In the genomic region with DNA sequence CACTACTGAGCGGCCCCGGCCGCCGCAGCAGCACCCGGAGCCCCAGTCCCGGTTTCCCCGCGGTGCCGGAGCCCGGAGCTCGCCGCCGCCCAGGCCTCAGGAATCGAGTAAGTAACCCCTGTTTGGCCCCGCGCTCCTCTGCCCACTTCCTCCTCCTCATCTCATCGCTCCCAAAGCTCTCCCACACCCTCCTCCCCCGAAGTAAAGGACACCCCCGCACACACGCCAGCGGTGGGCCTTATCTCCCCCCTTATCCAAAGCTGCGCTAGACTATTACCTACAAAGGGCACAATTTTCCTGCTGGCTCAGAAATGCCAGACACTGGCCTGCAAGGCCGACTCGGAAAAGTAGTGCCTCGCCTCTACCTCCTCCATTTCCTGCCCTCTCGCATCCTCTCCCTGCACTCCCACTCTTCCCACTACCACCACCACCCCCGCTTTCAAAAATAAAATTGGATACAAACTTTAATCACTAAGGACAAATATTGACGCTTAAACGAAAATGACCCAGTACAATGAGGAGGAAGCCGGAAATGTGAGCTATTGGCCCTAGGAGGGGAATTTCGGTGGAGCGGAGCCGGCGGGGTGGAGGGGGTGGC, we compare ENCODE assay signal across 9 cellular contexts. TPM values are rescaled to one million over a fixed set of nuclear protein-coding genes. Genes with fewer than 3 reads are reported as not detected.
DNase-seq lines count a peak whose midpoint lies in the region; ATAC-seq and TF ChIP-seq lines count a peak whose summit lies in the region.
"Had no signal": no experiment of that assay in that cellular context is flagged by ENCODE, and none has a peak within 500 bp of the region (broad histone marks: within the 10 kb centered on the region; RNA-seq: fewer than 3 reads in every experiment).

No MANE protein-coding gene starts in this region.

- 4 to 7% methylated on average over 11 to 19 of the region's 34 CpGs for WGBS in gastroesophageal sphincter (ENCODE audit: low coverage in 1 of 2), 2 donors

- no peak for TF ChIP-seq EP300 in gastroesophageal sphincter (IDR thresholded peaks at IDR 0.05)

- DNase-seq in T-helper 2 cell treated with Interferon-gamma antibody and Interleukin-4, amounts not matched to agents 5 μg/mL and 100 μg/mL, for 36 hours (ENCODE audit: low spot score): no peak
- DNase-seq in T-helper 2 cell (no peak), NCI-H82 treated with DMSO at 0.1 percent for 48 hours (lab: John Stamatoyannopoulos, UW; ENCODE audit: unreplicated experiment) (peak; percentile 54), cerebellar nuclear complex (lab: John Stamatoyannopoulos, UW) (no peak), HT-29 (ENCODE audit: low spot score) (no peak), occipital lobe (lab: John Stamatoyannopoulos, UW) (no peak)
- no peak for DNase-seq in stimulated activated naive CD8-positive, alpha-beta T cell treated with anti-CD3 and anti-CD28 coated beads, Interleukin-15, amount 100 ng/mL, for 72 hours

- no peak for TF ChIP-seq CTCF in gastroesophageal sphincter (IDR thresholded peaks at IDR 0.05)

- peaks cover 4% of the 10 kb centered on the region for H3K36me3 Mint-ChIP-seq in T-helper 2 cell treated with Interferon-gamma antibody and Interleukin-4, amounts not matched to agents 5 μg/mL and 100 μg/mL, for 36 hours (ENCODE audit: low read depth)

- H3K4me1 Mint-ChIP-seq in T-helper 2 cell treated with Interferon-gamma antibody and Interleukin-4, amounts not matched to agents 5 μg/mL and 100 μg/mL, for 36 hours (ENCODE audit: low read depth): peaks cover 5% of the 10 kb centered on the region
- peaks cover 23% of the 10 kb centered on the region for H3K4me1 Mint-ChIP-seq in stimulated activated naive CD8-positive, alpha-beta T cell treated with anti-CD3 and anti-CD28 coated beads, Interleukin-15, amount 100 ng/mL, for 72 hours

- peak overlapping the region; percentile 38 to 50 for H3K4me3 ChIP-seq in gastroesophageal sphincter

- H3K27me3 ChIP-seq in gastroesophageal sphincter: peaks cover 99% of the 10 kb centered on the region

- H3K36me3 ChIP-seq in gastroesophageal sphincter: no peaks in the 10 kb centered on the region
- H3K36me3 ChIP-seq: neutrophil had no signal

- H3K4me3 Mint-ChIP-seq in T-helper 2 cell treated with Interferon-gamma antibody and Interleukin-4, amounts not matched to agents 5 μg/mL and 100 μg/mL, for 36 hours: peak overlapping the region; percentile 27
- H3K4me3 Mint-ChIP-seq in stimulated activated naive CD8-positive, alpha-beta T cell treated with anti-CD3 and anti-CD28 coated beads, Interleukin-15, amount 100 ng/mL, for 72 hours: peak overlapping the region; percentile 68

- peaks cover 0 to 11% (median 0%) of the 10 kb centered on the region in 3 donors for H3K9me3 ChIP-seq in gastroesophageal sphincter

- ATAC-seq in gastroesophageal sphincter: no peak
- ATAC-seq in stimulated activated naive CD8-positive, alpha-beta T cell treated with anti-CD3 and anti-CD28 coated beads, Interleukin-15, amount 100 ng/mL, for 72 hours: no peak

- peaks cover 62% of the 10 kb centered on the region for H3K27me3 Mint-ChIP-seq in T-helper 2 cell treated with Interferon-gamma antibody and Interleukin-4, amounts not matched to agents 5 μg/mL and 100 μg/mL, for 36 hours (ENCODE audit: low read depth)
- H3K27me3 Mint-ChIP-seq in stimulated activated naive CD8-positive, alpha-beta T cell treated with anti-CD3 and anti-CD28 coated beads, Interleukin-15, amount 100 ng/mL, for 72 hours: peaks cover 82% of the 10 kb centered on the region

- H3K4me1 ChIP-seq in gastroesophageal sphincter: peaks cover 0 to 30% (median 7%) of the 10 kb centered on the region in 3 donors

- peak overlapping the region; percentile 2 to 78 (median 55) for H3K27ac ChIP-seq in gastroesophageal sphincter
- H3K27ac ChIP-seq: neutrophil had no signal

- H3K9me3 Mint-ChIP-seq in T-helper 2 cell treated with Interferon-gamma antibody and Interleukin-4, amounts not matched to agents 5 μg/mL and 100 μg/mL, for 36 hours: peaks cover 6% of the 10 kb centered on the region
- H3K9me3 Mint-ChIP-seq in stimulated activated naive CD8-positive, alpha-beta T cell treated with anti-CD3 and anti-CD28 coated beads, Interleukin-15, amount 100 ng/mL, for 72 hours: peaks cover 6 to 19% of the 10 kb centered on the region in 2 donors

- no peak for TF ChIP-seq POLR2A in gastroesophageal sphincter (IDR thresholded peaks at IDR 0.05)

- peak overlapping the region; percentile 82 for H3K27ac Mint-ChIP-seq in T-helper 2 cell treated with Interferon-gamma antibody and Interleukin-4, amounts not matched to agents 5 μg/mL and 100 μg/mL, for 36 hours
- H3K27ac Mint-ChIP-seq in stimulated activated naive CD8-positive, alpha-beta T cell treated with anti-CD3 and anti-CD28 coated beads, Interleukin-15, amount 100 ng/mL, for 72 hours: peak overlapping the region in 1 of 2 donors; percentile 9

RNA-seq across cellular contexts. Expression of a gene that starts 0.6 kb away (rescaled TPM):
- total RNA-seq in gastroesophageal sphincter (1 to 10 TPM in 1 of 4 donors, under 1 TPM in 2, not detected in 1; 0.16 to 1.8 (median 0.89) TPM), occipital lobe (75.5 TPM)
- not detected in 2 replicates for total RNA-seq in HT-29 (2014; rRNA removed; shearing (Covaris generic))

Comparison
In these comparisons a context has a peak if more than half of its experiments do, and no peak if none do; other contexts are left out.
1. RNA of a gene that starts 0.6 kb away (total RNA-seq): 75.5 TPM in occipital lobe (single experiment); 0.16 to 1.8 TPM in gastroesophageal sphincter and not detected in HT-29; every median in the first group is over 10 times any median in the second.